8 cellular contexts compared by ENCODE assay signal in the genomic region with DNA sequence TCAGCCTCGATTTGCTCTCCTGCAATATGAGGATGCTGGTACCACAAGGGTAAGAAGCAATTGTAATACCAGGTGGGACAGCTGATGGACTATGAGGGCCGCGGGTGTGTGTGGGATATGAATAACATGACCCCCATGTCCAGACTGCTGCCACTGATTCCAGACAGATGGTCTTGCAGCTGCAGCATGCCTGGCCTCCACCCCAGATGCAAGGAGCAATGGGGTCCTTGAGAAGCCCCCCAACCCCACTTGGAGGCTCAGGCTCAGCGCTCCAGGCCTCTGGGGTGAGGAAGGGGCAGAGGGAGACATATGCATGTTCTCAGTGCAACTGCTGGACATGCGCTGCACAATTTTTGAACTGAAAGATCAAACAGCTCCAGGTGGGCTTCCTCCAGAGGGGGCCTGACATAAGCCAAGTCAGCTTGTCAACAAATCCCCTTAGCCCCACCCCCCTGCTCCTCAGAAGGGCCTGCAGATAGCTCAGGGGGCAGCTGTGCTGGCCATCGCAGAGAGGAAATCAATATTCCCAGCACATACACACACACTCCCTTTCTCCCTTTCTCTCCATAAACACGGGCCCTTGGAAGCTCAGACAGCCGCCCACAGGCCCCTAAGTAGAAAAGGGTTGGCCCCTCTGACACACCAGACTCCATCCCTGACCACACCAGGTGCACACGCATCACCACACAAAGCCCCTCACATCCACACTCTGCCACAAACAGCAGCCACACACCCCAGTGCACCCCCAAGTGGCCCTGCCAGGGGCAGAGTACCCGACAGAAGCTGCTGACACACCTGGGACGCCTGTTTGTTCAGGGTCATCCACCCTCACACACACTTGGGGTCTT.
DNase-seq lines count a peak whose midpoint lies in the region; ATAC-seq, FAIRE-seq and TF ChIP-seq lines count a peak whose summit lies in the region.

No MANE protein-coding gene starts in this region.

- no peak overlapping the region for H3K4ac ChIP-seq in neuronal stem cell (ENCODE audit: low read length)

- H4K20me1 ChIP-seq in endothelial cell of umbilical vein (replicated peaks; ENCODE audit: control insufficient read depth, extremely low read depth, insufficient read depth, low read length) = no peaks in the 10 kb centered on the region

- H3K23ac ChIP-seq in neuronal stem cell (ENCODE audit: low read depth, low read length, poor library complexity) = no peak overlapping the region

- peaks cover 26% of the 10 kb centered on the region for H3K36me3 ChIP-seq in NT2/D1 (ENCODE audit: insufficient read depth, insufficient read length, low read length)
- H3K36me3 ChIP-seq in endothelial cell of umbilical vein (ENCODE audit: control insufficient read depth in 2 of 2, extremely low read depth in 1 of 2, insufficient read depth in 2 of 2, low read length in 2 of 2) = no peaks in the 10 kb centered on the region
- no peaks in the 10 kb centered on the region for H3K36me3 ChIP-seq in neuronal stem cell (replicated peaks in 1 of 2; ENCODE audit: control insufficient read depth in 2 of 2, insufficient read depth in 2 of 2, low read length in 2 of 2)

- no peak overlapping the region for H2BK15ac ChIP-seq in neuronal stem cell (ENCODE audit: low read length)

- TF ChIP-seq CTCF in CD14-positive monocyte (IDR thresholded peaks at IDR 0.05) (no peak), endothelial cell of umbilical vein (IDR thresholded peaks at IDR 0.05; ENCODE audit: extremely low read depth in 1 of 2, insufficient read depth in 1 of 2, low read depth in 1 of 2, low read length in 2 of 2) (no peak)

- WGBS in neuronal stem cell (ENCODE audit: extremely low coverage in 2 of 2, insufficient read length in 2 of 2, insufficient replicate concordance in 1 of 2), 2 donors = no CpG with 5 or more reads among the region's 11 CpGs

- BruUV-seq in endothelial cell of umbilical vein (replicated peaks; lab: Mats Ljungman, UMichigan) = TSS peak; percentile 15

- intact Hi-C loops in CD14-positive monocyte (cut with micrococcal nuclease) = loop anchor here in 1 of 2 donors (10.0 kb wide), 1 partner anchor 519 kb away; a partner anchor contains a TSS
- intact Hi-C loops in endothelial cell of umbilical vein (cut with micrococcal nuclease) = loop anchor here (2.0 to 5.0 kb wide), 2 partner anchors 29 to 44 kb away; no protein-coding TSS in a partner anchor

- H3K36me3 Mint-ChIP-seq in CD14-positive monocyte = peaks cover 71 to 84% of the 10 kb centered on the region in 2 donors

- CTCF ChIA-PET in endothelial cell of umbilical vein (lab: Charles Lee) = interaction anchor here (0.7 to 3.4 kb wide), 9 partner anchors 11 to 125 kb away, joined by 3 to 17 read pairs (median 6); a partner anchor contains a TSS

- H3K4me3 ChIP-seq in NT2/D1 (ENCODE audit: insufficient read length, low read depth) (peak overlapping the region; percentile 78), endothelial cell of umbilical vein (replicated peaks in 1 of 3; ENCODE audit: insufficient read depth in 1 of 3, low read depth in 1 of 3, low read length in 3 of 3) (peak overlapping the region in 2 of 3 experiments; percentile 70 to 72), neuronal stem cell (ENCODE audit: low read length in 2 of 2) (peak overlapping the region; percentile 81 to 86)

- peaks cover 19% of the 10 kb centered on the region for H3K27me3 ChIP-seq in NT2/D1 (ENCODE audit: insufficient read depth, insufficient read length)
- peaks cover 11 to 14% of the 10 kb centered on the region in 2 experiments for H3K27me3 ChIP-seq in endothelial cell of umbilical vein (ENCODE audit: control insufficient read depth in 2 of 2, insufficient read depth in 2 of 2, low read length in 2 of 2)
- no peaks in the 10 kb centered on the region for H3K27me3 ChIP-seq in neuronal stem cell (ENCODE audit: control insufficient read depth in 3 of 3, insufficient read depth in 3 of 3, low read depth in 1 of 3, low read length in 3 of 3)

- H4K91ac ChIP-seq in neuronal stem cell (ENCODE audit: low read depth, low read length, poor library complexity) = no peak overlapping the region

- peaks cover 11% of the 10 kb centered on the region for H3K79me2 ChIP-seq in endothelial cell of umbilical vein (ENCODE audit: control insufficient read depth, insufficient read depth, low read length)

- no peak overlapping the region for H3K14ac ChIP-seq in neuronal stem cell (ENCODE audit: low read length)

- peaks cover 5% of the 10 kb centered on the region for H3K79me1 ChIP-seq in neuronal stem cell (ENCODE audit: low read depth, low read length)

- H3K27me3 Mint-ChIP-seq in CD14-positive monocyte (ENCODE audit: low read depth in 3 of 3) = peaks cover 3 to 18% (median 17%) of the 10 kb centered on the region in 3 donors

- no peak overlapping the region for H2BK5ac ChIP-seq in neuronal stem cell (ENCODE audit: low read length)

- H3K9me3 Mint-ChIP-seq in CD14-positive monocyte = peaks cover 0 to 2% (median 0%) of the 10 kb centered on the region in 7 donors

- no peak for ATAC-seq in HG02852 (IDR thresholded peaks at IDR 0.05; ENCODE audit: unreplicated experiment)

- no peaks in the 10 kb centered on the region for H3K9me1 ChIP-seq in endothelial cell of umbilical vein (replicated peaks; ENCODE audit: control insufficient read depth, extremely low read depth, insufficient read depth, low read length)

- no peak overlapping the region for H2BK120ac ChIP-seq in neuronal stem cell (ENCODE audit: low read depth, low read length)

- FAIRE-seq in endothelial cell of umbilical vein (lab: Jason Lieb, UNC) = peak; percentile 26

- DNase-seq in CD14-positive monocyte (ENCODE audit: low spot score) (no peak), NT2/D1 (ENCODE audit: low read depth, low spot score) (no peak), endothelial cell of umbilical vein (ENCODE audit: low read depth, low spot score) (peak; percentile 39), neuronal stem cell (ENCODE audit: low spot score) (no peak), NCI-H2107 treated with DMSO at 0.1 percent for 48 hours (lab: John Stamatoyannopoulos, UW; ENCODE audit: unreplicated experiment) (no peak), HT-29 (ENCODE audit: low spot score) (no peak), AG08395 (ENCODE audit: low spot score) (no peak)

- H3K4me1 ChIP-seq in NT2/D1 (ENCODE audit: insufficient read depth, insufficient read length) (peaks cover 16% of the 10 kb centered on the region), endothelial cell of umbilical vein (ENCODE audit: control insufficient read depth, extremely low read depth, insufficient read depth, low read length) (peaks cover 30% of the 10 kb centered on the region), neuronal stem cell (ENCODE audit: control insufficient read depth in 2 of 2, insufficient read depth in 1 of 2, low read depth in 1 of 2, low read length in 2 of 2) (peaks cover 19 to 25% of the 10 kb centered on the region in 2 donors)

- H3K9me3 ChIP-seq in NT2/D1 (ENCODE audit: insufficient read depth, low read length) = no peaks in the 10 kb centered on the region
- H3K9me3 ChIP-seq in endothelial cell of umbilical vein (replicated peaks; ENCODE audit: control insufficient read depth, insufficient read depth, low read length) = no peaks in the 10 kb centered on the region
- no peaks in the 10 kb centered on the region for H3K9me3 ChIP-seq in neuronal stem cell (replicated peaks in 1 of 2; ENCODE audit: control insufficient read depth in 2 of 2, insufficient read depth in 1 of 2, low read depth in 1 of 2, low read length in 2 of 2)

- H3K4me2 ChIP-seq in endothelial cell of umbilical vein (ENCODE audit: insufficient read depth, low read length) = peak overlapping the region; percentile 87
- H3K4me2 ChIP-seq in neuronal stem cell (ENCODE audit: insufficient read depth, low read length, poor library complexity, severe bottlenecking) = peak overlapping the region; percentile 90

- H2AK5ac ChIP-seq in neuronal stem cell (ENCODE audit: low read depth, low read length) = peak overlapping the region; percentile 7

- H3K9ac ChIP-seq in NT2/D1 (ENCODE audit: insufficient read length, low read depth) = peak overlapping the region; percentile 83
- H3K9ac ChIP-seq in endothelial cell of umbilical vein (replicated peaks; ENCODE audit: extremely low read depth, insufficient read depth, low read length) = peak overlapping the region; percentile 84
- peak overlapping the region; percentile 88 for H3K9ac ChIP-seq in neuronal stem cell (ENCODE audit: low read depth, low read length, poor library complexity)

- no peak overlapping the region for H3K18ac ChIP-seq in neuronal stem cell (ENCODE audit: low read length)

- H2BK12ac ChIP-seq in neuronal stem cell (ENCODE audit: low read length) = no peak overlapping the region

- H3K27ac Mint-ChIP-seq in CD14-positive monocyte = peak overlapping the region in 2 of 7 donors; percentile 53 to 68

- TF ChIP-seq POLR2A in endothelial cell of umbilical vein (IDR thresholded peaks at IDR 0.05; ENCODE audit: low read depth, low read length) = no peak

- H3K27ac ChIP-seq in endothelial cell of umbilical vein (ENCODE audit: insufficient read depth, low read depth, low read length) (no peak overlapping the region), neuronal stem cell (replicated peaks; ENCODE audit: low read length) (no peak overlapping the region)

- POLR2A ChIA-PET in endothelial cell of umbilical vein (lab: Charles Lee) = interaction anchor here (1.5 kb wide), 2 partner anchors 8 to 18 kb away, joined by 3 to 4 read pairs; no protein-coding TSS in a partner anchor

- peaks cover 81% of the 10 kb centered on the region for H3K4me1 Mint-ChIP-seq in CD14-positive monocyte

- H3K4me3 Mint-ChIP-seq in CD14-positive monocyte = peak overlapping the region; percentile 72 to 85

- dilution Hi-C loops in endothelial cell of umbilical vein (cut with MboI; ENCODE audit: extremely low pct_ligation_motif_present, low sequenced_read_pairs) = no loop called here

- no peak overlapping the region for H4K8ac ChIP-seq in neuronal stem cell (ENCODE audit: low read depth, low read length)

- peak overlapping the region; percentile 90 for H2AFZ ChIP-seq in endothelial cell of umbilical vein (ENCODE audit: low read depth, low read length)
- no peak overlapping the region for H2AFZ ChIP-seq in neuronal stem cell (ENCODE audit: low read length)

TF ChIP-seq in endothelial cell of umbilical vein, 7 proteins besides CTCF, POLR2A, EP300 and RAD21 (continues in another document):
- TF ChIP-seq GATA2 (IDR thresholded peaks at IDR 0.05; ENCODE audit: insufficient read depth, insufficient read length, low read depth, low read length) (no peak), EZH2 (IDR thresholded peaks at IDR 0.05; ENCODE audit: borderline replicate concordance, low read depth, low read length, severe bottlenecking) (no peak), FOS (IDR thresholded peaks at IDR 0.05; ENCODE audit: borderline replicate concordance, insufficient read depth, low read length) (no peak), JUN (IDR thresholded peaks at IDR 0.05; ENCODE audit: borderline replicate concordance, insufficient read depth, insufficient read length, low read depth) (no peak), POLR2AphosphoS5 (IDR thresholded peaks at IDR 0.05; ENCODE audit: insufficient read depth, low read depth, low read length) (no peak)
- TF ChIP-seq, protein P1, sequence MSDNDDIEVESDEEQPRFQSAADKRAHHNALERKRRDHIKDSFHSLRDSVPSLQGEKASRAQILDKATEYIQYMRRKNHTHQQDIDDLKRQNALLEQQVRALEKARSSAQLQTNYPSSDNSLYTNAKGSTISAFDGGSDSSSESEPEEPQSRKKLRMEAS (IDR thresholded peaks at IDR 0.05; ENCODE audit: insufficient read depth, insufficient read length) = no peak
